In the genomic region with DNA sequence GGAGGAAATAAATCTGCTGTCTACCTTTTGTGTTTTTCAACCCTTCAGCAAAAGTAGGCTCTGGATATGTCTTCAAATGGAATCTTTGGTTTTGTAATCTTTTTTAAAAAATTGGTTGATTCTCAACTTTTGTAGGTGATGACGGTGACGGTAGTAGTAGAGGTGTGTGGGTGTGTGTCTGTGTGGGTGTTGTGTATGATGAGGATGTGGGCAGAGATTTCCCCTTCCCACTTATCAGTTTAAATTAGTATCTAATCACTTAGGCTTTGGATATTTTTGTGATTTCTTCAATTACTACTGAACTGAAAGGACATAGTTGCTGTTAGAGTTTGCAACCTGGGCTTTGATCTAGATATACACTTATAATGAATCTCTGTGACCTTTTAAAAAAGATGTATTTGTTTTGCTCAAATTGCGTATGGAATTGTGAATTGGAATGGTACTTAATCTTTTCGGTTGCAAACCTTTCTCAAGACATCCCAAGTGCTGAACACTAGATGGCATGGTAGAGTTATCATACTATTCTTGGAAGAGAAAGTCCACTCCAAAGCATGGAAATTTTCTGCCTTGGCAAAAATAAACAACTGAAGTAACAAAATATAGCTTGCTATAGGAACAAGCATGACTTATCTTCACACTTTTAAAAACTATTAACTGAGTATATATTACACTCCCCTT, we compare ENCODE assay signal across 8 cellular contexts. TPM values are rescaled to one million over a fixed set of nuclear protein-coding genes. Genes with fewer than 3 reads are reported as not detected.
DNase-seq lines count a peak whose midpoint lies in the region; ATAC-seq and TF ChIP-seq lines count a peak whose summit lies in the region.

No MANE protein-coding gene starts in this region.

- TF ChIP-seq EP300 in suprapubic skin (IDR thresholded peaks at IDR 0.05), result no peak

- in situ Hi-C loops in ACHN (cut with HindIII; ENCODE audit: low pct_ligation_motif_present, low pct_unique_long_range_greater_than_20kb, low sequenced_read_pairs), result no loop called here

- H3K9me3 ChIP-seq in suprapubic skin, result no peaks in the 10 kb centered on the region

- DNase-seq in ACHN (peak; percentile 42), H7 (peak; percentile 11), iPS DF 4.7 (ENCODE audit: extremely low read depth, low spot score) (peak; percentile 5), ecto neural progenitor cell (ENCODE audit: low spot score) (no peak), NCI-H187 (lab: John Stamatoyannopoulos, UW) (no peak), suprapubic skin (ENCODE audit: low spot score in 2 of 2) (no peak)

- no peak overlapping the region for H3K4me3 ChIP-seq in H7 (ENCODE audit: insufficient read depth, low read depth, low read length)
- no peak overlapping the region for H3K4me3 ChIP-seq in suprapubic skin

- ATAC-seq in HG03097 (IDR thresholded peaks at IDR 0.05; ENCODE audit: low FRiP score, unreplicated experiment), result no peak

- peak; percentile 76 for TF ChIP-seq CTCF in VCaP (conservative IDR thresholded peaks at IDR 0.05)
- TF ChIP-seq CTCF in suprapubic skin (IDR thresholded peaks at IDR 0.05), result no peak

- 25% methylated on average over 4 of the region's 4 CpGs for WGBS in suprapubic skin

- H3K36me3 ChIP-seq in H7 (replicated peaks; ENCODE audit: control insufficient read depth, insufficient read depth, low read length) (no peaks in the 10 kb centered on the region), suprapubic skin (no peaks in the 10 kb centered on the region)

- no peak for TF ChIP-seq POLR2A in suprapubic skin (IDR thresholded peaks at IDR 0.05)

- H3K27ac ChIP-seq in VCaP (no peak overlapping the region), suprapubic skin (no peak overlapping the region)

- H3K4me1 ChIP-seq in suprapubic skin, result no peaks in the 10 kb centered on the region

- H3K27me3 ChIP-seq in H7 (ENCODE audit: control insufficient read depth, insufficient read depth, low read length) (no peaks in the 10 kb centered on the region), suprapubic skin (no peaks in the 10 kb centered on the region)

RNA-seq across cellular contexts. Expression of gene A1CF, which starts 51.9 kb away (rescaled TPM):
- total RNA-seq in H7 (2014; rRNA removed; shearing (Covaris generic)), result not detected in 2 replicates
- total RNA-seq in suprapubic skin, result under 1 TPM in 1 of 4 donors, not detected in 3; 0.32 TPM

Comparison
In these comparisons a context has a peak if more than half of its experiments do, and no peak if none do; other contexts are left out.
1. DNase-seq: peak in ACHN (single experiment), H7 (single experiment) and iPS DF 4.7 (single experiment); none in ecto neural progenitor cell (single experiment), NCI-H187 (0 of 2) and suprapubic skin (0 of 2).